ENCODE assay signal across 19 cellular contexts in the genomic region with DNA sequence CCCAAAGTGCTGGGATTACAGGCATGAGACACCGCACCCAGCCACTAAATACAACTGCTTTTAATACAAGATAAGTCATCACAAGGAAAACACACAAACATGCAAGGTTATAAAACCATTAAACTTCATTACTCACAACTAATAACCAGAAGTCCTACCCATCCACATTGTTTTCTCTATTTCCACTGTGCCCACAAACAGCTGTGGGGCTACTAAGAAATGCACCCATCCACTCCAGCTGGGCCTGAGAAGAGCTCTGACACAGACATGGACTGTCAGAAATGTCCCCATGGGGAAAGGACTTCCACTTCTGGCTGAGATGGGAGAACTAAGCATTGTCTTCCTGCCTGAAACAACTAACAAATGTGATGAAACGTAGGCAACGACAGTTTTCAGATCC. TPM values are rescaled to one million over a fixed set of nuclear protein-coding genes. Genes with fewer than 3 reads are reported as not detected.
DNase-seq lines count a peak whose midpoint lies in the region; ATAC-seq, FAIRE-seq and TF ChIP-seq lines count a peak whose summit lies in the region.
"Had no signal": no experiment of that assay in that cellular context is flagged by ENCODE, and none has a peak within 500 bp of the region (broad histone marks: within the 10 kb centered on the region; RNA-seq: fewer than 3 reads in every experiment).

No MANE protein-coding gene starts in this region.

- POLR2A ChIA-PET in WTC11 (lab: Charles Lee): no interaction called here

- H3K4me1 ChIP-seq in BLaER1 (peaks cover 12% of the 10 kb centered on the region), astrocyte (ENCODE audit: insufficient read depth, low read length) (no peaks in the 10 kb centered on the region), pancreas (no peaks in the 10 kb centered on the region)

- peaks cover 19% of the 10 kb centered on the region for H3K36me3 Mint-ChIP-seq in astrocyte (ENCODE audit: low read depth, unreplicated experiment)
- peaks cover 86% of the 10 kb centered on the region for H3K36me3 Mint-ChIP-seq in nephron progenitor cell (ENCODE audit: low read depth)
- H3K36me3 Mint-ChIP-seq in WTC11: peaks cover 77% of the 10 kb centered on the region

- H3K27ac Mint-ChIP-seq in astrocyte (ENCODE audit: unreplicated experiment) (peak overlapping the region; percentile 4), nephron progenitor cell (peak overlapping the region; percentile 59), WTC11 (no peak overlapping the region)

- H3K4me1 Mint-ChIP-seq in astrocyte (ENCODE audit: low read depth, unreplicated experiment) (peaks cover 3% of the 10 kb centered on the region), nephron progenitor cell (peaks cover 16% of the 10 kb centered on the region), WTC11 (no peaks in the 10 kb centered on the region)

- 85 to 87% methylated on average over 3 of the region's 3 CpGs for WGBS in pancreas, 2 donors

- DNase-seq in EH (ENCODE audit: low read depth) (peak; percentile 12), astrocyte (ENCODE audit: low read depth) (no peak), nephron progenitor cell (no peak), left cardiac atrium (no peak), WTC11 (ENCODE audit: low spot score) (no peak), pancreas (no peak)
- DNase-seq: C1 segment of cervical spinal cord; CD8-positive, alpha-beta memory T cell; H7; KG1; MV-4-11; NCI-H187; NCI-H2227 treated with DMSO at 0.1 percent for 48 hours; NCI-H524; PC-9 had no signal

- peak overlapping the region; percentile 3; the same call in 1 of the 2 replicates for H3K9ac ChIP-seq in BLaER1
- no peak overlapping the region for H3K9ac ChIP-seq in astrocyte (ENCODE audit: low read length)

- TF ChIP-seq CTCF in astrocyte (IDR thresholded peaks at IDR 0.05; ENCODE audit: insufficient read depth, low read depth, low read length) (no peak), nephron progenitor cell (IDR thresholded peaks at IDR 0.05) (no peak), WTC11 (IDR thresholded peaks at IDR 0.05) (no peak), pancreas (IDR thresholded peaks at IDR 0.05) (no peak)

- H3K27ac ChIP-seq in BLaER1 (peak overlapping the region; percentile 40; the same call in 1 of the 2 replicates), astrocyte (ENCODE audit: low read depth, low read length) (no peak overlapping the region), pancreas (no peak overlapping the region)
- H3K27ac ChIP-seq: PC-9 had no signal

- intact Hi-C loops in left cardiac atrium (cut with DNase I): no loop called here
- intact Hi-C loops in pancreas (cut with DNase I): no loop called here

- H3K4me3 ChIP-seq in BLaER1 (no peak overlapping the region), astrocyte (ENCODE audit: insufficient read depth, low read depth, low read length) (no peak overlapping the region), pancreas (no peak overlapping the region)
- H3K4me3 ChIP-seq: PC-9 had no signal

- no peak overlapping the region for H2AFZ ChIP-seq in astrocyte (ENCODE audit: low read depth, low read length)
- H2AFZ ChIP-seq: PC-9 had no signal

- H3K4me3 Mint-ChIP-seq in astrocyte (ENCODE audit: unreplicated experiment): no peak overlapping the region
- no peak overlapping the region for H3K4me3 Mint-ChIP-seq in nephron progenitor cell
- H3K4me3 Mint-ChIP-seq in WTC11: no peak overlapping the region
- H3K4me3 Mint-ChIP-seq: CD8-positive, alpha-beta memory T cell had no signal

- peaks cover 60% of the 10 kb centered on the region for H3K79me2 ChIP-seq in astrocyte (ENCODE audit: insufficient read depth, low read length)

- H3K9me3 ChIP-seq in BLaER1: no peaks in the 10 kb centered on the region
- no peaks in the 10 kb centered on the region for H3K9me3 ChIP-seq in astrocyte (ENCODE audit: insufficient read depth, low read depth, low read length)
- H3K9me3 ChIP-seq in pancreas: no peaks in the 10 kb centered on the region

- no peaks in the 10 kb centered on the region for H3K27me3 Mint-ChIP-seq in astrocyte (ENCODE audit: low read depth, unreplicated experiment)
- no peaks in the 10 kb centered on the region for H3K27me3 Mint-ChIP-seq in nephron progenitor cell (ENCODE audit: low read depth, poor library complexity)
- H3K27me3 Mint-ChIP-seq in WTC11 (ENCODE audit: low read depth): no peaks in the 10 kb centered on the region
- H3K27me3 Mint-ChIP-seq: CD8-positive, alpha-beta memory T cell had no signal

- H3K9me3 Mint-ChIP-seq in astrocyte (ENCODE audit: unreplicated experiment): no peaks in the 10 kb centered on the region
- no peaks in the 10 kb centered on the region for H3K9me3 Mint-ChIP-seq in nephron progenitor cell
- H3K9me3 Mint-ChIP-seq in WTC11: no peaks in the 10 kb centered on the region
- H3K9me3 Mint-ChIP-seq: CD8-positive, alpha-beta memory T cell had no signal

- H3K4me2 ChIP-seq in BLaER1: no peak overlapping the region
- no peak overlapping the region for H3K4me2 ChIP-seq in astrocyte (ENCODE audit: low read length)
- H3K4me2 ChIP-seq: PC-9 had no signal

- H3K27me3 ChIP-seq in BLaER1 (no peaks in the 10 kb centered on the region), astrocyte (ENCODE audit: insufficient read depth, low read length) (no peaks in the 10 kb centered on the region), pancreas (no peaks in the 10 kb centered on the region)

- CTCF ChIA-PET in WTC11 (lab: Charles Lee): no interaction called here

- ATAC-seq in left cardiac atrium (no peak), WTC11 (no peak), pancreas (no peak)

- H4K20me1 ChIP-seq in BLaER1 (peaks cover 99% of the 10 kb centered on the region), astrocyte (ENCODE audit: insufficient read depth, low read length) (peaks cover 78% of the 10 kb centered on the region)

- H3K36me3 ChIP-seq in BLaER1 (peaks cover 100% of the 10 kb centered on the region), astrocyte (ENCODE audit: insufficient read depth, low read length) (peaks cover 63% of the 10 kb centered on the region), pancreas (peaks cover 7 to 79% (median 50%) of the 10 kb centered on the region in 3 donors)

- FAIRE-seq in astrocyte (lab: Jason Lieb, UNC) (no peak), pancreas (lab: Jason Lieb, UNC) (no peak)
- FAIRE-seq: D721Med, GM12892 had no signal

TF ChIP-seq in WTC11, 78 proteins besides CTCF, POLR2A, EP300 and RAD21:
- TF ChIP-seq RORB (CRISPR knock-in tag; IDR thresholded peaks at IDR 0.05) (no peak), KAT7 (CRISPR knock-in tag; IDR thresholded peaks at IDR 0.05; ENCODE audit: borderline replicate concordance) (no peak), CREB1 (CRISPR knock-in tag; IDR thresholded peaks at IDR 0.05) (no peak), TEAD4 (CRISPR knock-in tag; IDR thresholded peaks at IDR 0.05) (no peak)
- TF ChIP-seq, protein P1, sequence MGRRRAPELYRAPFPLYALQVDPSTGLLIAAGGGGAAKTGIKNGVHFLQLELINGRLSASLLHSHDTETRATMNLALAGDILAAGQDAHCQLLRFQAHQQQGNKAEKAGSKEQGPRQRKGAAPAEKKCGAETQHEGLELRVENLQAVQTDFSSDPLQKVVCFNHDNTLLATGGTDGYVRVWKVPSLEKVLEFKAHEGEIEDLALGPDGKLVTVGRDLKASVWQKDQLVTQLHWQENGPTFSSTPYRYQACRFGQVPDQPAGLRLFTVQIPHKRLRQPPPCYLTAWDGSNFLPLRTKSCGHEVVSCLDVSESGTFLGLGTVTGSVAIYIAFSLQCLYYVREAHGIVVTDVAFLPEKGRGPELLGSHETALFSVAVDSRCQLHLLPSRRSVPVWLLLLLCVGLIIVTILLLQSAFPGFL (CRISPR knock-in tag; IDR thresholded peaks at IDR 0.05; ENCODE audit: borderline replicate concordance): no peak
- TF ChIP-seq, protein P2, sequence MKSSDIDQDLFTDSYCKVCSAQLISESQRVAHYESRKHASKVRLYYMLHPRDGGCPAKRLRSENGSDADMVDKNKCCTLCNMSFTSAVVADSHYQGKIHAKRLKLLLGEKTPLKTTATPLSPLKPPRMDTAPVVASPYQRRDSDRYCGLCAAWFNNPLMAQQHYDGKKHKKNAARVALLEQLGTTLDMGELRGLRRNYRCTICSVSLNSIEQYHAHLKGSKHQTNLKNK (CRISPR knock-in tag; IDR thresholded peaks at IDR 0.05): no peak
- TF ChIP-seq, protein P3, sequence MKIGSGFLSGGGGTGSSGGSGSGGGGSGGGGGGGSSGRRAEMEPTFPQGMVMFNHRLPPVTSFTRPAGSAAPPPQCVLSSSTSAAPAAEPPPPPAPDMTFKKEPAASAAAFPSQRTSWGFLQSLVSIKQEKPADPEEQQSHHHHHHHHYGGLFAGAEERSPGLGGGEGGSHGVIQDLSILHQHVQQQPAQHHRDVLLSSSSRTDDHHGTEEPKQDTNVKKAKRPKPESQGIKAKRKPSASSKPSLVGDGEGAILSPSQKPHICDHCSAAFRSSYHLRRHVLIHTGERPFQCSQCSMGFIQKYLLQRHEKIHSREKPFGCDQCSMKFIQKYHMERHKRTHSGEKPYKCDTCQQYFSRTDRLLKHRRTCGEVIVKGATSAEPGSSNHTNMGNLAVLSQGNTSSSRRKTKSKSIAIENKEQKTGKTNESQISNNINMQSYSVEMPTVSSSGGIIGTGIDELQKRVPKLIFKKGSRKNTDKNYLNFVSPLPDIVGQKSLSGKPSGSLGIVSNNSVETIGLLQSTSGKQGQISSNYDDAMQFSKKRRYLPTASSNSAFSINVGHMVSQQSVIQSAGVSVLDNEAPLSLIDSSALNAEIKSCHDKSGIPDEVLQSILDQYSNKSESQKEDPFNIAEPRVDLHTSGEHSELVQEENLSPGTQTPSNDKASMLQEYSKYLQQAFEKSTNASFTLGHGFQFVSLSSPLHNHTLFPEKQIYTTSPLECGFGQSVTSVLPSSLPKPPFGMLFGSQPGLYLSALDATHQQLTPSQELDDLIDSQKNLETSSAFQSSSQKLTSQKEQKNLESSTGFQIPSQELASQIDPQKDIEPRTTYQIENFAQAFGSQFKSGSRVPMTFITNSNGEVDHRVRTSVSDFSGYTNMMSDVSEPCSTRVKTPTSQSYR (CRISPR knock-in tag; IDR thresholded peaks at IDR 0.05): no peak
TF ChIP-seq in WTC11: peak in this region for 0.

RNA-seq across cellular contexts. Expression of a gene that starts 17.2 kb away (rescaled TPM):
- total RNA-seq in astrocyte (50.6 and 51.9 TPM in 2 replicates), left cardiac atrium (10 to 100 TPM; 47.7 to 54.7 TPM), WTC11 (2021) (70.0 to 100 TPM (median 77.8 TPM) in 3 replicates), pancreas (10 to 100 TPM; 35.0 to 68.3 (median 41.5) TPM)
- polyA plus RNA-seq in pancreas: 100 to 1,000 TPM; 108 to 112 TPM

RNA-seq across cellular contexts. Expression of a gene that starts 17.5 kb away (rescaled TPM):
- total RNA-seq in astrocyte (60.4 and 65.1 TPM in 2 replicates), left cardiac atrium (10 to 100 TPM; 51.7 to 63.2 TPM), WTC11 (2021) (106 to 141 TPM (median 110 TPM) in 3 replicates), pancreas (10 to 100 TPM; 28.9 to 52.8 (median 41.1) TPM)
- 10 to 100 TPM; 63.5 to 84.3 TPM for polyA plus RNA-seq in pancreas

RNA-seq across cellular contexts. Expression of a gene that starts 37.6 kb away (rescaled TPM):
- total RNA-seq in astrocyte (0.38 and 1.4 TPM in 2 replicates), left cardiac atrium (under 1 TPM; 0.15 to 0.37 TPM), WTC11 (2021) (0.60 to 0.85 TPM (median 0.76 TPM) in 3 replicates), pancreas (under 1 TPM in 5 of 6 donors, not detected in 1; 0.09 to 0.22 (median 0.19) TPM)
- under 1 TPM; 0.27 to 0.85 TPM for polyA plus RNA-seq in pancreas
- total RNA-seq: HT-29 had no signal
